ENCODE assay signal across 25 cellular contexts in the genomic region with DNA sequence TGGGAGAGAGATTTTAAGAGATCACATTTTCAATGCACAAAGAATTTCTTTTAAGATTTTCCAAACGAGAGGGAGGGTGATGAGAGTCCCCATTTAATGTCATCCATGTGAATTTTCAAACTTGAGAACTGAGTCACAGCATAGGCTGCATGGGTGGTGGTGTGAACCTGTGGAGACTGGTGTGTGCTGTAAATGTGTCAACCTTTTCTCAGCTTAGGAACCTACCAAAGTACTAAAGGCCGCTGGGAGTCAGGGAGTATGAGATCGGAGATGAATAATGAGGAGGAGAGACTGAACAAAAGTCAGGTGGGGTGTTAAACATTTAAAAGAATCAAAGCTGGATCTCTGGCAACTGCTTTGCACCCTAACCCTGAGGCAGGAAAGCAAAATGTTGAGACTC. TPM values are rescaled to one million over a fixed set of nuclear protein-coding genes. Genes with fewer than 3 reads are reported as not detected.
"Had no signal": no experiment of that assay in that cellular context is flagged by ENCODE, and none has a peak within 500 bp of the region (broad histone marks: within the 10 kb centered on the region; RNA-seq: fewer than 3 reads in every experiment).

No MANE protein-coding gene starts in this region.

- H3K27ac Mint-ChIP-seq: activated B cell treated with CpG ODN at 0.5 μM for 24 hours; activated CD4-positive, alpha-beta T cell treated with anti-CD3 and anti-CD28 coated beads for 36 hours; activated naive CD8-positive, alpha-beta T cell treated with anti-CD3 and anti-CD28 coated beads, Interleukin-2, amount 10 ng/mL, durations not matched to agents 7 days and 5 days; stimulated activated naive CD8-positive, alpha-beta T cell treated with anti-CD3 and anti-CD28 coated beads, Interleukin-15, Interleukin-2, amounts not matched to agents 100 ng/mL and 50 ng/mL, for 24 hours had no signal

- H3K36me3 ChIP-seq: cardiac muscle cell, left ventricle myocardium inferior, tibial nerve had no signal

- H3K4me1 ChIP-seq: left ventricle myocardium inferior had no signal

- FAIRE-seq: keratinocyte, urothelium cell line had no signal

- H3K27ac ChIP-seq: cardiac muscle cell, left ventricle myocardium inferior had no signal

- DNase-seq: activated B cell treated with CpG ODN at 0.5 μM for 24 hours; activated CD4-positive, alpha-beta T cell treated with anti-CD3 and anti-CD28 coated beads for 36 hours; activated CD4-positive, alpha-beta T cell treated with anti-CD3 and anti-CD28 coated beads, Interleukin-2, amount 50 U/mL, for 4 hours; activated CD8-positive, alpha-beta memory T cell treated with anti-CD3 and anti-CD28 coated beads, Interleukin-2, amount 50 U/mL, for 48 hours; activated naive CD4-positive, alpha-beta T cell treated with Interleukin-2 at 50 U/mL for 16 hours; activated naive CD8-positive, alpha-beta T cell treated with anti-CD3 and anti-CD28 coated beads, Interleukin-2, amount 10 ng/mL, durations not matched to agents 7 days and 5 days; activated T-cell treated with anti-CD3 and anti-CD28 coated beads, Interleukin-2, amount 50 U/mL, for 4 hours; amniotic stem cell; cortex of kidney; erythroblast; foreskin fibroblast; left ventricle myocardium inferior; posterior cingulate gyrus; retina; stimulated activated CD4-positive, alpha-beta T cell treated with anti-CD3 and anti-CD28 coated beads, Interleukin-12 subunit alpha, Interleukin-12 subunit beta, amount 100 ng/mL, for 4 hours; stimulated activated CD4-positive, alpha-beta T cell treated with anti-CD3 and anti-CD28 coated beads, Interleukin-4, amount 100 ng/mL, for 4 hours; T1000 had no signal

- ATAC-seq: activated CD4-positive, alpha-beta T cell treated with anti-CD3 and anti-CD28 coated beads for 36 hours; activated T-cell treated with anti-CD3 and anti-CD28 coated beads, Interleukin-2, amount 50 U/mL, for 4 hours had no signal

- H3K9me3 Mint-ChIP-seq: activated B cell treated with CpG ODN at 0.5 μM for 24 hours; activated naive CD8-positive, alpha-beta T cell treated with anti-CD3 and anti-CD28 coated beads, Interleukin-2, amount 10 ng/mL, durations not matched to agents 7 days and 5 days; activated T-cell treated with anti-CD3 and anti-CD28 coated beads, Interleukin-2, amount 50 U/mL, for 4 hours; neural crest cell; stimulated activated naive CD8-positive, alpha-beta T cell treated with anti-CD3 and anti-CD28 coated beads, Interleukin-15, Interleukin-2, amounts not matched to agents 100 ng/mL and 50 ng/mL, for 24 hours had no signal

- H3K4me1 Mint-ChIP-seq: activated B cell treated with CpG ODN at 0.5 μM for 24 hours; activated CD4-positive, alpha-beta T cell treated with anti-CD3 and anti-CD28 coated beads for 36 hours; activated naive CD8-positive, alpha-beta T cell treated with anti-CD3 and anti-CD28 coated beads, Interleukin-2, amount 10 ng/mL, durations not matched to agents 7 days and 5 days; neural crest cell had no signal

- H3K27me3 ChIP-seq: cardiac muscle cell, tibial nerve had no signal

- H3K36me3 Mint-ChIP-seq: activated naive CD8-positive, alpha-beta T cell treated with anti-CD3 and anti-CD28 coated beads, Interleukin-2, amount 10 ng/mL, durations not matched to agents 7 days and 5 days had no signal

- H3K9me3 ChIP-seq: left ventricle myocardium inferior, tibial nerve had no signal

- H3K4me3 ChIP-seq: cardiac muscle cell, left ventricle myocardium inferior, tibial nerve had no signal

- H3K4me3 Mint-ChIP-seq: activated B cell treated with CpG ODN at 0.5 μM for 24 hours; activated CD4-positive, alpha-beta T cell treated with anti-CD3 and anti-CD28 coated beads for 36 hours; activated naive CD8-positive, alpha-beta T cell treated with anti-CD3 and anti-CD28 coated beads, Interleukin-2, amount 10 ng/mL, durations not matched to agents 7 days and 5 days; activated T-cell treated with anti-CD3 and anti-CD28 coated beads, Interleukin-2, amount 50 U/mL, for 4 hours; neural crest cell; stimulated activated naive CD8-positive, alpha-beta T cell treated with anti-CD3 and anti-CD28 coated beads, Interleukin-15, Interleukin-2, amounts not matched to agents 100 ng/mL and 50 ng/mL, for 24 hours had no signal

RNA-seq across cellular contexts. Expression of gene ALDH1A1, which starts 7.5 kb away (rescaled TPM):
- total RNA-seq: activated B cell treated with CpG ODN at 0.5 μM for 24 hours; activated CD4-positive, alpha-beta T cell treated with anti-CD3 and anti-CD28 coated beads for 36 hours; activated CD8-positive, alpha-beta memory T cell treated with anti-CD3 and anti-CD28 coated beads for 36 hours; T-helper 1 cell treated with Interleukin-12 subunit alpha and Interleukin-12 subunit beta and Interleukin-4 antibody, amounts not matched to agents 30 ng/mL and 1 ng/mL, for 36 hours had no signal
